27 cellular contexts compared by ENCODE assay signal in the genomic region with DNA sequence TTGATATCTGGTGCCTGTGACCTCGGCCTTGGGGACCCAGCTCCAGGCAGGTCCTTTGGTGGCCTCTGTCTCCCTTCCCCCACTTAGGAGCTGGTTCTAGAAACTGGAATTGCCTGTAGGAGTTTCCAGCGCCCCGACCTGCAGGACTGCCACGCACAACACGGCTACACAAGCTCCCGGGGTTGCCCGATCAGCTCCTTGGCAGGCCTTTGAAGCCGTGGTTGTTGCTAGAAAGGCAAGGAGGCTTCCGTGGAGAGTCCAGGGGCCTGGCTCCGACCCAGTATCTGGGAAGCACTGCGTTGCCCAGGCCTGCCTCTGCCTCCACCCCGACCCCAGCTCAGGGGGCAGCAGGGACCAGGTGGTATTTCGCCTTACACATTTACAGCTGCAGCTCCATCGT. TPM values are rescaled to one million over a fixed set of nuclear protein-coding genes. Genes with fewer than 3 reads are reported as not detected.
DNase-seq lines count a peak whose midpoint lies in the region; ATAC-seq, FAIRE-seq and TF ChIP-seq lines count a peak whose summit lies in the region.
"Had no signal": no experiment of that assay in that cellular context is flagged by ENCODE, and none has a peak within 500 bp of the region (broad histone marks: within the 10 kb centered on the region; RNA-seq: fewer than 3 reads in every experiment).

No MANE protein-coding gene starts in this region.

- POLR2A ChIA-PET in Caco-2 (lab: Charles Lee) = no interaction called here

- H3K36me3 Mint-ChIP-seq in Caco-2 (ENCODE audit: insufficient read depth, unreplicated experiment) (peaks cover 71% of the 10 kb centered on the region), astrocyte (ENCODE audit: low read depth, unreplicated experiment) (no peaks in the 10 kb centered on the region)

- H3K9me3 Mint-ChIP-seq in Caco-2 (ENCODE audit: unreplicated experiment) (no peaks in the 10 kb centered on the region), astrocyte (ENCODE audit: unreplicated experiment) (no peaks in the 10 kb centered on the region)
- H3K9me3 Mint-ChIP-seq: activated CD4-positive, alpha-beta T cell treated with anti-CD3 and anti-CD28 coated beads, Interleukin-2, amount 10 ng/mL, durations not matched to agents 7 days and 5 days; activated T-cell treated with anti-CD3 and anti-CD28 coated beads, Interleukin-2, amount 50 U/mL, for 72 hours; nephron progenitor cell had no signal

- no peaks in the 10 kb centered on the region; the same call in 1 of the 2 replicates for H3K36me3 ChIP-seq in Caco-2 (ENCODE audit: control insufficient read depth, insufficient read depth, low read length)
- H3K36me3 ChIP-seq in astrocyte (ENCODE audit: insufficient read depth, low read length) = no peaks in the 10 kb centered on the region
- no peaks in the 10 kb centered on the region for H3K36me3 ChIP-seq in lower lobe of right lung
- H3K36me3 ChIP-seq in thyroid gland = no peaks in the 10 kb centered on the region
- H3K36me3 ChIP-seq: brain microvascular endothelial cell, thoracic aorta had no signal

- no peak overlapping the region for H3K4me2 ChIP-seq in astrocyte (ENCODE audit: low read length)

- H3K9ac ChIP-seq in astrocyte (ENCODE audit: low read length) = no peak overlapping the region

- H3K9me3 ChIP-seq in Caco-2 = no peaks in the 10 kb centered on the region
- H3K9me3 ChIP-seq in astrocyte (ENCODE audit: insufficient read depth, low read depth, low read length) = no peaks in the 10 kb centered on the region
- H3K9me3 ChIP-seq in lower lobe of right lung = no peaks in the 10 kb centered on the region
- H3K9me3 ChIP-seq in thyroid gland = no peaks in the 10 kb centered on the region
- H3K9me3 ChIP-seq: thoracic aorta had no signal

- no peak overlapping the region for H3K4me3 ChIP-seq in Caco-2 (ENCODE audit: low read depth, low read length)
- no peak overlapping the region for H3K4me3 ChIP-seq in astrocyte (ENCODE audit: insufficient read depth, low read depth, low read length)
- no peak overlapping the region for H3K4me3 ChIP-seq in lower lobe of right lung
- no peak overlapping the region for H3K4me3 ChIP-seq in thyroid gland (replicated peaks in 1 of 3)
- H3K4me3 ChIP-seq: thoracic aorta had no signal

- no peaks in the 10 kb centered on the region for H4K20me1 ChIP-seq in astrocyte (ENCODE audit: insufficient read depth, low read length)

- H3K4me1 ChIP-seq in Caco-2 = peaks cover 71% of the 10 kb centered on the region
- H3K4me1 ChIP-seq in astrocyte (ENCODE audit: insufficient read depth, low read length) = peaks cover 26% of the 10 kb centered on the region
- H3K4me1 ChIP-seq in lower lobe of right lung = peaks cover 25% of the 10 kb centered on the region
- H3K4me1 ChIP-seq in thyroid gland = peaks cover 45 to 82% of the 10 kb centered on the region in 2 donors

- FAIRE-seq in astrocyte (lab: Jason Lieb, UNC) = no peak
- FAIRE-seq: islet of Langerhans had no signal

- H3K27ac Mint-ChIP-seq in Caco-2 (ENCODE audit: unreplicated experiment) (peak overlapping the region; percentile 97), astrocyte (ENCODE audit: unreplicated experiment) (no peak overlapping the region)
- H3K27ac Mint-ChIP-seq: activated CD4-positive, alpha-beta T cell treated with anti-CD3 and anti-CD28 coated beads, Interleukin-2, amount 10 ng/mL, durations not matched to agents 7 days and 5 days; activated T-cell treated with anti-CD3 and anti-CD28 coated beads, Interleukin-2, amount 50 U/mL, for 72 hours; nephron progenitor cell had no signal

- DNase-seq in Caco-2 (no peak), astrocyte (ENCODE audit: low read depth) (no peak), lower lobe of right lung (no peak), thyroid gland (no peak), NCI-H82 treated with DMSO at 0.1 percent for 48 hours (lab: John Stamatoyannopoulos, UW; ENCODE audit: unreplicated experiment) (no peak)
- no peak for DNase-seq in activated CD4-positive, CD25-positive, alpha-beta regulatory T cell (lab: John Stamatoyannopoulos, UW)
- DNase-seq: activated CD4-positive, alpha-beta T cell treated with anti-CD3 and anti-CD28 coated beads, Interleukin-2, amount 10 ng/mL, durations not matched to agents 7 days and 5 days; activated naive CD4-positive, alpha-beta T cell; activated T-cell treated with anti-CD3 and anti-CD28 coated beads, Interleukin-2, amount 50 U/mL, for 72 hours; brain microvascular endothelial cell; C1 segment of cervical spinal cord; DMS79 treated with DMSO at 0.1 percent for 48 hours; GF-D8; Kasumi-1; left ventricle myocardium superior; NCI-H1694; NCI-H510A treated with DMSO at 0.1 percent for 48 hours; nephron progenitor cell; SIG-M5; stimulated activated CD4-positive, alpha-beta T cell treated with anti-CD3 and anti-CD28 coated beads, Interleukin-15, amount 100 ng/mL, for 24 hours; stimulated activated naive CD4-positive, alpha-beta T cell treated with Interleukin-2 at 50 U/mL for 16 hours; SW 1271; T1000 had no signal

- H3K27me3 Mint-ChIP-seq in Caco-2 (ENCODE audit: insufficient read depth, unreplicated experiment) (no peaks in the 10 kb centered on the region), astrocyte (ENCODE audit: low read depth, unreplicated experiment) (no peaks in the 10 kb centered on the region)

- WGBS in thyroid gland, 2 donors = 83 to 87% methylated on average over 7 to 10 of the region's 14 CpGs

- H3K4me1 Mint-ChIP-seq in Caco-2 (ENCODE audit: low read depth, unreplicated experiment) (peaks cover 68% of the 10 kb centered on the region), astrocyte (ENCODE audit: low read depth, unreplicated experiment) (peaks cover 28% of the 10 kb centered on the region)

- CTCF ChIA-PET in Caco-2 (lab: Charles Lee) = no interaction called here

- peak overlapping the region; percentile 72 for H3K4me3 Mint-ChIP-seq in Caco-2 (ENCODE audit: unreplicated experiment)
- peak overlapping the region; percentile 68 for H3K4me3 Mint-ChIP-seq in astrocyte (ENCODE audit: unreplicated experiment)
- H3K4me3 Mint-ChIP-seq: activated CD4-positive, alpha-beta T cell treated with anti-CD3 and anti-CD28 coated beads, Interleukin-2, amount 10 ng/mL, durations not matched to agents 7 days and 5 days; activated T-cell treated with anti-CD3 and anti-CD28 coated beads, Interleukin-2, amount 50 U/mL, for 72 hours; nephron progenitor cell had no signal

- H3K27me3 ChIP-seq in Caco-2 (replicated peaks; ENCODE audit: control insufficient read depth, insufficient read depth, low read length) = no peaks in the 10 kb centered on the region
- no peaks in the 10 kb centered on the region for H3K27me3 ChIP-seq in astrocyte (ENCODE audit: insufficient read depth, low read length)
- no peaks in the 10 kb centered on the region for H3K27me3 ChIP-seq in lower lobe of right lung (ENCODE audit: low read depth)
- no peaks in the 10 kb centered on the region for H3K27me3 ChIP-seq in thyroid gland
- H3K27me3 ChIP-seq: brain microvascular endothelial cell had no signal

- H3K27ac ChIP-seq in astrocyte (ENCODE audit: low read depth, low read length) = no peak overlapping the region
- H3K27ac ChIP-seq in lower lobe of right lung = peak overlapping the region; percentile 86
- H3K27ac ChIP-seq in thyroid gland = peak overlapping the region; percentile 99 to 100 (median 99)
- H3K27ac ChIP-seq: brain microvascular endothelial cell, thoracic aorta had no signal

- H3K79me2 ChIP-seq in astrocyte (ENCODE audit: insufficient read depth, low read length) = no peaks in the 10 kb centered on the region

- TF ChIP-seq CTCF in Caco-2 (IDR thresholded peaks at IDR 0.05; ENCODE audit: insufficient read depth in 1 of 2, low read depth in 1 of 2, low read length in 1 of 2, severe bottlenecking in 1 of 2, unreplicated experiment in 1 of 2) = no peak
- TF ChIP-seq CTCF in astrocyte (IDR thresholded peaks at IDR 0.05; ENCODE audit: insufficient read depth, low read depth, low read length) = no peak
- TF ChIP-seq CTCF in lower lobe of right lung (IDR thresholded peaks at IDR 0.05) = no peak
- TF ChIP-seq CTCF in thyroid gland (IDR thresholded peaks at IDR 0.05) = no peak

- TF ChIP-seq POLR2A in thyroid gland (IDR thresholded peaks at IDR 0.05) = no peak

- intact Hi-C loops in Caco-2 (cut with micrococcal nuclease; ENCODE audit: unreplicated experiment) (no loop called here), lower lobe of right lung (cut with DNase I) (no loop called here), thyroid gland (cut with DNase I) (no loop called here)

- BruUV-seq in Caco-2 (replicated peaks; lab: Mats Ljungman, UMichigan) = no TSS peak

- no peak for ATAC-seq in lower lobe of right lung
- ATAC-seq in HG02763 (IDR thresholded peaks at IDR 0.05; ENCODE audit: unreplicated experiment) = no peak
- ATAC-seq: activated T-cell treated with anti-CD3 and anti-CD28 coated beads, Interleukin-2, amount 50 U/mL, for 72 hours; left ventricle myocardium superior; sciatic nerve had no signal

- no peak overlapping the region for H2AFZ ChIP-seq in astrocyte (ENCODE audit: low read depth, low read length)

RNA-seq across cellular contexts. Expression of gene PROSER2, which starts 54.4 kb away (rescaled TPM):
- 123 and 134 TPM in 2 replicates for total RNA-seq in Caco-2 (2022)
- 10.3 and 12.1 TPM in 2 replicates for total RNA-seq in astrocyte
- total RNA-seq in lower lobe of right lung = 18.0 TPM
- 10 to 100 TPM; 11.5 to 19.8 (median 13.4) TPM for total RNA-seq in thyroid gland
